In the genomic region with DNA sequence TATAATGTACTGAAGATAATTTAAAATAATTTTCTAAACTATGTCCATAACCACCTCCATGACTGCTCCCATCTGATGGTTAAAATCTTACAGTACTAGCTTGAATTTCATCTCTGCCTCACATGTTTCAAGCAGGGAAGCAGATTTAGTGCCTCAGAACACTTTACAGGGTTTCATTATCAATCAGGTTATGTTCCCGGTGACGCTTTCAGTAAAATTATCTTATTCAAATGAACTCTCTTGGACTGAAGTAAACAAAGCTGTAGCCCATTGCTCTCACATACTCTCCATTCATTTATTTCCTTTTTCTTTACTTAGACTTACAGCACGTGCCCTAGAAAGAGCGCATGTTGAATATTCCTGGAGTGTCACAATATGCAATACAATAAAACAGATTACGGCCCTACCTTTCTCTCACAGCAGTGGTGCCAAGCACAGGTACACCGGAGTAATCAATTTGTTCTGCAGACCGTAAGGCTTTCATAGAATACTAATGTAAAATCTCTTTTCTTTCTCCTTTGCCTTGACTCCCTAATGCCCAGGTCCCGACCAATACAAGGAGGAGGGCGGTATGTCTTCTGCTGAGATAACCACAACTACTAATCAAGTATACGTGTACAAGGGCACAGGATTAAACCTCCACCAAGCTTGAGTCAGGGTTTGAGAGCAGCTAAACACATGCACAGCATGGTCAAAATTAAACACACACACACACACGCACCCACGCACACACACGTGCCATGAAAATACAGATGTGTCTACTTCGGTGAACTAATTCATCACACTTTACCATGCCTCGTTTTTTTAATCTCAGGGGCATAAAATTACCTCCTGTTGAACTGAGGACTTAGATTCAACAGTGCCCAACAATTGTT, we compare ENCODE assay signal across 9 cellular contexts.
DNase-seq lines count a peak whose midpoint lies in the region; ATAC-seq and TF ChIP-seq lines count a peak whose summit lies in the region.
"Had no signal": no experiment of that assay in that cellular context is flagged by ENCODE, and none has a peak within 500 bp of the region (broad histone marks: within the 10 kb centered on the region; RNA-seq: fewer than 3 reads in every experiment).

No MANE protein-coding gene starts in this region.

- no peak for TF ChIP-seq CTCF in tibial nerve (IDR thresholded peaks at IDR 0.05)

- DNase-seq in left kidney (ENCODE audit: low read depth, low spot score) (peak; percentile 43), hippocampal formation (lab: John Stamatoyannopoulos, UW) (no peak), tibial nerve (ENCODE audit: low spot score in 2 of 2) (no peak), KBM-7 (no peak)
- no peak for DNase-seq in stimulated activated CD8-positive, alpha-beta memory T cell treated with anti-CD3 and anti-CD28 coated beads, Interleukin-4, amount 100 ng/mL, for 48 hours
- DNase-seq: mammary epithelial cell had no signal

- no peak for TF ChIP-seq POLR2A in tibial nerve (IDR thresholded peaks at IDR 0.05)

- no peaks in the 10 kb centered on the region for H3K9me3 ChIP-seq in tibial nerve

- 69 to 76% methylated on average over 15 of the region's 15 CpGs for WGBS in tibial nerve, 2 donors

- in situ Hi-C loops in KBM-7 (cut with MboI; ENCODE audit: low pct_unique_long_range_greater_than_20kb, low sequenced_read_pairs) = no loop called here

- peaks cover 0 to 77% (median 17%) of the 10 kb centered on the region in 4 donors for H3K4me1 ChIP-seq in tibial nerve

- ATAC-seq in GM18498 (IDR thresholded peaks at IDR 0.05; ENCODE audit: unreplicated experiment) (peak; percentile 88), GM21737 (IDR thresholded peaks at IDR 0.05; ENCODE audit: unreplicated experiment) (peak; percentile 69), HG03521 (IDR thresholded peaks at IDR 0.05; ENCODE audit: unreplicated experiment) (peak; percentile 78)

- no peaks in the 10 kb centered on the region for H3K36me3 ChIP-seq in tibial nerve

- no peaks in the 10 kb centered on the region for H3K27me3 ChIP-seq in tibial nerve

- no peak for TF ChIP-seq EP300 in tibial nerve (IDR thresholded peaks at IDR 0.05)

- no peak overlapping the region for H3K27ac ChIP-seq in tibial nerve

- no peak overlapping the region for H3K4me3 ChIP-seq in tibial nerve
